Comparison of ENCODE assay signal across 10 cellular contexts in the genomic region with DNA sequence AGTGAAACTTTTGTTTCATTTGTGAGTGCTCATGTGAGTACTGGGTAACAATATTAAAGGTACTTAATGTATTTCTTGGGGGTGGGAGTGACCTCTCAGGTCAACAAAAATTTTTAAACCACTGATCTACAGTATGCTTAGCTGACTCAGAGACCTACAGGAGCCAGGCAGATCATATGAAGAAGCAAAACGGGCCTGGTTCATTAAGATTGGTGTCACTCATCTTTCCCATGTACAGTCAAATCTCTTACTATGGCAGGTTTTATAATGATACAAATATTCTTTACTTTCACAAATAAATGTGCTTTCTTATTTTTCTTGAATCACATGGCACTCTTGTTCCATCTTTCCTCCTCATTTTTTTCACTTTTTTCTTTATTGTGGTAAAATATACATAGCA. TPM values are rescaled to one million over a fixed set of nuclear protein-coding genes. Genes with fewer than 3 reads are reported as not detected.
DNase-seq lines count a peak whose midpoint lies in the region; ATAC-seq and TF ChIP-seq lines count a peak whose summit lies in the region.
"Had no signal": no experiment of that assay in that cellular context is flagged by ENCODE, and none has a peak within 500 bp of the region (broad histone marks: within the 10 kb centered on the region; RNA-seq: fewer than 3 reads in every experiment).

No MANE protein-coding gene starts in this region.

- CTCF ChIA-PET in activated naive CD4-positive, alpha-beta T cell treated with anti-CD3 and anti-CD28 coated beads for 36 hours (lab: Charles Lee): interaction anchor here (2.6 kb wide), 2 partner anchors 9 to 28 kb away, joined by 10 read pairs; no protein-coding TSS in a partner anchor

- DNase-seq in activated naive CD4-positive, alpha-beta T cell treated with anti-CD3 and anti-CD28 coated beads for 36 hours: peak; percentile 33
- no peak for DNase-seq in activated naive CD4-positive, alpha-beta T cell treated with anti-CD3 and anti-CD28 coated beads, Interleukin-2, amount 50 U/mL, for 16 hours
- peak; percentile 16 for DNase-seq in glomerular visceral epithelial cell (ENCODE audit: extremely low spot score)
- no peak for DNase-seq in thyroid gland
- DNase-seq in NCI-H1417 (lab: John Stamatoyannopoulos, UW): no peak
- DNase-seq in effector CD8-positive, alpha-beta T cell (lab: John Stamatoyannopoulos, UW): no peak
- DNase-seq: NCI-H187 had no signal

- TF ChIP-seq CTCF in thyroid gland (IDR thresholded peaks at IDR 0.05): no peak

- H3K4me3 ChIP-seq in thyroid gland (replicated peaks in 1 of 3): no peak overlapping the region
- H3K4me3 ChIP-seq: esophagus squamous epithelium had no signal

- H3K9me3 ChIP-seq in thyroid gland: no peaks in the 10 kb centered on the region
- H3K9me3 ChIP-seq: esophagus squamous epithelium had no signal

- no peak for TF ChIP-seq POLR2A in thyroid gland (IDR thresholded peaks at IDR 0.05)

- H3K4me1 Mint-ChIP-seq in activated naive CD4-positive, alpha-beta T cell treated with anti-CD3 and anti-CD28 coated beads for 36 hours (ENCODE audit: low read depth): peaks cover 57% of the 10 kb centered on the region
- H3K4me1 Mint-ChIP-seq in T-helper 1 cell treated with Interleukin-12 subunit alpha and Interleukin-12 subunit beta and Interleukin-4 antibody, amounts not matched to agents 30 μg/mL and 1 μg/mL, for 36 hours (ENCODE audit: low read depth): peaks cover 57% of the 10 kb centered on the region

- no peaks in the 10 kb centered on the region for H3K36me3 ChIP-seq in thyroid gland
- H3K36me3 ChIP-seq: esophagus squamous epithelium had no signal

- H3K27me3 Mint-ChIP-seq in activated naive CD4-positive, alpha-beta T cell treated with anti-CD3 and anti-CD28 coated beads for 36 hours (ENCODE audit: low read depth): no peaks in the 10 kb centered on the region
- no peaks in the 10 kb centered on the region for H3K27me3 Mint-ChIP-seq in T-helper 1 cell treated with Interleukin-12 subunit alpha and Interleukin-12 subunit beta and Interleukin-4 antibody, amounts not matched to agents 30 μg/mL and 1 μg/mL, for 36 hours (ENCODE audit: low read depth)

- 77 to 78% methylated on average over 1 of the region's 1 CpG for WGBS in thyroid gland, 2 donors

- H3K9me3 Mint-ChIP-seq in activated naive CD4-positive, alpha-beta T cell treated with anti-CD3 and anti-CD28 coated beads for 36 hours: no peaks in the 10 kb centered on the region
- no peaks in the 10 kb centered on the region for H3K9me3 Mint-ChIP-seq in T-helper 1 cell treated with Interleukin-12 subunit alpha and Interleukin-12 subunit beta and Interleukin-4 antibody, amounts not matched to agents 30 μg/mL and 1 μg/mL, for 36 hours

- no peaks in the 10 kb centered on the region for H3K36me3 Mint-ChIP-seq in activated naive CD4-positive, alpha-beta T cell treated with anti-CD3 and anti-CD28 coated beads for 36 hours (ENCODE audit: low read depth)
- H3K36me3 Mint-ChIP-seq in T-helper 1 cell treated with Interleukin-12 subunit alpha and Interleukin-12 subunit beta and Interleukin-4 antibody, amounts not matched to agents 30 μg/mL and 1 μg/mL, for 36 hours (ENCODE audit: low read depth): peaks cover 7% of the 10 kb centered on the region

- H3K4me3 Mint-ChIP-seq in activated naive CD4-positive, alpha-beta T cell treated with anti-CD3 and anti-CD28 coated beads for 36 hours: no peak overlapping the region
- H3K4me3 Mint-ChIP-seq in T-helper 1 cell treated with Interleukin-12 subunit alpha and Interleukin-12 subunit beta and Interleukin-4 antibody, amounts not matched to agents 30 μg/mL and 1 μg/mL, for 36 hours: no peak overlapping the region

- peaks cover 3 to 39% of the 10 kb centered on the region in 2 donors for H3K4me1 ChIP-seq in thyroid gland

- ATAC-seq in GM19467 (IDR thresholded peaks at IDR 0.05; ENCODE audit: unreplicated experiment): no peak

- intact Hi-C loops in activated naive CD4-positive, alpha-beta T cell treated with anti-CD3 and anti-CD28 coated beads for 36 hours (cut with micrococcal nuclease): loop anchor here (1.0 to 2.0 kb wide), 3 partner anchors 9 to 15 kb away; no protein-coding TSS in a partner anchor
- intact Hi-C loops in thyroid gland (cut with DNase I): no loop called here

- peak overlapping the region; percentile 96 for H3K27ac Mint-ChIP-seq in activated naive CD4-positive, alpha-beta T cell treated with anti-CD3 and anti-CD28 coated beads for 36 hours
- H3K27ac Mint-ChIP-seq in T-helper 1 cell treated with Interleukin-12 subunit alpha and Interleukin-12 subunit beta and Interleukin-4 antibody, amounts not matched to agents 30 μg/mL and 1 μg/mL, for 36 hours: peak overlapping the region; percentile 96

- no peaks in the 10 kb centered on the region for H3K27me3 ChIP-seq in thyroid gland
- H3K27me3 ChIP-seq: esophagus squamous epithelium had no signal

- peak overlapping the region; percentile 20 to 66 (median 44) for H3K27ac ChIP-seq in thyroid gland

RNA-seq across cellular contexts. Expression of a gene that starts 7.7 kb away (rescaled TPM):
- 1,000 to 10,000 TPM; 1,772 to 1,864 TPM for total RNA-seq in activated naive CD4-positive, alpha-beta T cell treated with anti-CD3 and anti-CD28 coated beads for 36 hours
- 1,000 to 10,000 TPM in 3 of 4 donors, 100 to 1,000 TPM in 1; 958 to 1,745 (median 1,373) TPM for total RNA-seq in thyroid gland

RNA-seq across cellular contexts. Expression of a gene that starts 16.9 kb away (rescaled TPM):
- total RNA-seq in activated naive CD4-positive, alpha-beta T cell treated with anti-CD3 and anti-CD28 coated beads for 36 hours: 10 to 100 TPM; 40.4 to 41.7 TPM
- 1 to 10 TPM in 1 of 4 donors, under 1 TPM in 1, not detected in 2; 0.20 to 1.9 TPM for total RNA-seq in thyroid gland

Comparison
In these comparisons a context has a peak if more than half of its experiments do, and no peak if none do; other contexts are left out.
1. DNase-seq: peak in activated naive CD4-positive, alpha-beta T cell treated with anti-CD3 and anti-CD28 coated beads for 36 hours (single experiment) and glomerular visceral epithelial cell (single experiment); none in activated naive CD4-positive, alpha-beta T cell treated with anti-CD3 and anti-CD28 coated beads, Interleukin-2, amount 50 U/mL, for 16 hours (single experiment), thyroid gland (0 of 2), NCI-H1417 (0 of 3) and effector CD8-positive, alpha-beta T cell (single experiment).
2. RNA of a gene that starts 16.9 kb away (total RNA-seq): 40.4 to 41.7 TPM in activated naive CD4-positive, alpha-beta T cell treated with anti-CD3 and anti-CD28 coated beads for 36 hours; 0.20 to 1.9 TPM in thyroid gland; every median in the first group is over 10 times any median in the second.